Comparison of ENCODE assay signal across 11 cellular contexts in genomic region chr3:153463895-153464294, GRCh38.
DNase-seq lines count a peak whose midpoint lies in the region; ATAC-seq and FAIRE-seq lines count a peak whose summit lies in the region.
"Had no signal": no experiment of that assay in that cellular context is flagged by ENCODE, and none has a peak within 500 bp of the region (broad histone marks: within the 10 kb centered on the region; RNA-seq: fewer than 3 reads in every experiment).

No MANE protein-coding gene starts in this region.

- H3K4me1 Mint-ChIP-seq in stimulated activated memory B cell treated with anti-CD40 and anti-IgM and Interleukin-4, amounts not matched to agents 10 μg/mL and 1 μg/mL and 100 μg/mL, for 72 hours = peaks cover 7% of the 10 kb centered on the region

- in situ Hi-C loops in G401 (cut with HindIII; ENCODE audit: low sequenced_read_pairs) = no loop called here

- H3K4me3 Mint-ChIP-seq in stimulated activated memory B cell treated with anti-CD40 and anti-IgM and Interleukin-4, amounts not matched to agents 10 μg/mL and 1 μg/mL and 100 μg/mL, for 72 hours = no peak overlapping the region

- ATAC-seq in GM19351 (IDR thresholded peaks at IDR 0.05; ENCODE audit: unreplicated experiment) = peak; percentile 98
- ATAC-seq in HG02623 (IDR thresholded peaks at IDR 0.05; ENCODE audit: unreplicated experiment) = peak; percentile 85
- ATAC-seq in HG03520 (IDR thresholded peaks at IDR 0.05; ENCODE audit: unreplicated experiment) = peak; percentile 95
- ATAC-seq in stimulated activated memory B cell treated with anti-CD40 and anti-IgM and Interleukin-4, amounts not matched to agents 10 μg/mL and 1 μg/mL and 100 μg/mL, for 72 hours = peak; percentile 93

- FAIRE-seq in GM19239 (lab: Jason Lieb, UNC) = no peak
- FAIRE-seq: HTR-8/SVneo had no signal

- H3K27ac Mint-ChIP-seq in stimulated activated memory B cell treated with anti-CD40 and anti-IgM and Interleukin-4, amounts not matched to agents 10 μg/mL and 1 μg/mL and 100 μg/mL, for 72 hours = peak overlapping the region; percentile 27

- H3K36me3 Mint-ChIP-seq in stimulated activated memory B cell treated with anti-CD40 and anti-IgM and Interleukin-4, amounts not matched to agents 10 μg/mL and 1 μg/mL and 100 μg/mL, for 72 hours = no peaks in the 10 kb centered on the region

- no peaks in the 10 kb centered on the region for H3K27me3 Mint-ChIP-seq in stimulated activated memory B cell treated with anti-CD40 and anti-IgM and Interleukin-4, amounts not matched to agents 10 μg/mL and 1 μg/mL and 100 μg/mL, for 72 hours

- no peaks in the 10 kb centered on the region for H3K9me3 Mint-ChIP-seq in stimulated activated memory B cell treated with anti-CD40 and anti-IgM and Interleukin-4, amounts not matched to agents 10 μg/mL and 1 μg/mL and 100 μg/mL, for 72 hours

- DNase-seq in G401 (ENCODE audit: low spot score) (no peak), GM19239 (ENCODE audit: insufficient read length, low spot score) (no peak), AG08395 (ENCODE audit: low spot score) (no peak)
- DNase-seq: activated effector memory CD4-positive, alpha-beta T cell treated with Interleukin-2 at 50 U/mL for 16 hours; NCI-H1930; Peyer's patch had no signal
